ENCODE assay signal across 8 cellular contexts in genomic region chr1:228141082-228141870, GRCh38. TPM values are rescaled to one million over a fixed set of nuclear protein-coding genes. Genes with fewer than 3 reads are reported as not detected.
DNase-seq lines count a peak whose midpoint lies in the region; ATAC-seq and TF ChIP-seq lines count a peak whose summit lies in the region.

No MANE protein-coding gene starts in this region.

- peak overlapping the region; percentile 83 for H3K27ac ChIP-seq in KOPT-K1 (ENCODE audit: low read depth, low read length, poor library complexity, severe bottlenecking)
- peak overlapping the region; percentile 98 for H3K27ac ChIP-seq in hepatocyte

- peak overlapping the region; percentile 99 for H3K4me2 ChIP-seq in hepatocyte

- H3K9me2 ChIP-seq in hepatocyte (replicated peaks; ENCODE audit: insufficient read depth), result no peaks in the 10 kb centered on the region

- ATAC-seq in activated naive CD8-positive, alpha-beta T cell treated with anti-CD3 and anti-CD28 coated beads, Interleukin-2, amount 50 U/mL, for 24 hours, result no peak
- no peak for ATAC-seq in HG02642 (IDR thresholded peaks at IDR 0.05; ENCODE audit: poor library complexity, unreplicated experiment)
- no peak for ATAC-seq in GM21515 (IDR thresholded peaks at IDR 0.05; ENCODE audit: unreplicated experiment)

- H3K9me3 ChIP-seq in KOPT-K1 (ENCODE audit: insufficient read depth, low read length, poor library complexity, severe bottlenecking) (no peaks in the 10 kb centered on the region), hepatocyte (ENCODE audit: low read depth) (no peaks in the 10 kb centered on the region)

- DNase-seq in COR-L47 (lab: John Stamatoyannopoulos, UW) (peak; percentile 56), hepatocyte (ENCODE audit: low spot score) (peak; percentile 19), skeletal muscle cell (ENCODE audit: low read depth) (no peak), amniotic stem cell (lab: John Stamatoyannopoulos, UW) (no peak)
- no peak for DNase-seq in activated naive CD8-positive, alpha-beta T cell treated with anti-CD3 and anti-CD28 coated beads, Interleukin-2, amount 50 U/mL, for 24 hours

- no peaks in the 10 kb centered on the region for H3K9me3 Mint-ChIP-seq in activated naive CD8-positive, alpha-beta T cell treated with anti-CD3 and anti-CD28 coated beads, Interleukin-2, amount 50 U/mL, for 24 hours

- no peaks in the 10 kb centered on the region for H3K27me3 ChIP-seq in hepatocyte

- peaks cover 17% of the 10 kb centered on the region for H3K4me1 ChIP-seq in hepatocyte (ENCODE audit: insufficient read depth)

- H3K36me3 Mint-ChIP-seq in activated naive CD8-positive, alpha-beta T cell treated with anti-CD3 and anti-CD28 coated beads, Interleukin-2, amount 50 U/mL, for 24 hours (ENCODE audit: low read depth), result peaks cover 24% of the 10 kb centered on the region

- H3K4me3 Mint-ChIP-seq in activated naive CD8-positive, alpha-beta T cell treated with anti-CD3 and anti-CD28 coated beads, Interleukin-2, amount 50 U/mL, for 24 hours, result peak overlapping the region; percentile 95

- H3K4me3 ChIP-seq in hepatocyte (peak overlapping the region; percentile 40), skeletal muscle cell (ENCODE audit: low read depth, low read length) (peak overlapping the region; percentile 96)

- H3K79me2 ChIP-seq in hepatocyte, result peaks cover 57% of the 10 kb centered on the region

- 79% methylated on average over 28 of the region's 28 CpGs for WGBS in hepatocyte (ENCODE audit: low lambda C conversion rate, missing lambda C conversion rate)

- H2AFZ ChIP-seq in hepatocyte, result no peak overlapping the region

- peaks cover 24% of the 10 kb centered on the region for H3K36me3 ChIP-seq in KOPT-K1 (ENCODE audit: insufficient read depth, low read length)
- H3K36me3 ChIP-seq in hepatocyte (replicated peaks; ENCODE audit: insufficient read depth, low read depth), result no peaks in the 10 kb centered on the region

- peaks cover 36% of the 10 kb centered on the region for H3K4me1 Mint-ChIP-seq in activated naive CD8-positive, alpha-beta T cell treated with anti-CD3 and anti-CD28 coated beads, Interleukin-2, amount 50 U/mL, for 24 hours

- TF ChIP-seq CTCF in hepatocyte (IDR thresholded peaks at IDR 0.05; ENCODE audit: poor library complexity), result no peak

- H4K20me1 ChIP-seq in hepatocyte (ENCODE audit: insufficient read depth, poor library complexity, severe bottlenecking), result peaks cover 56% of the 10 kb centered on the region

- no peaks in the 10 kb centered on the region for H3K27me3 Mint-ChIP-seq in activated naive CD8-positive, alpha-beta T cell treated with anti-CD3 and anti-CD28 coated beads, Interleukin-2, amount 50 U/mL, for 24 hours

- peak overlapping the region; percentile 94 for H3K27ac Mint-ChIP-seq in activated naive CD8-positive, alpha-beta T cell treated with anti-CD3 and anti-CD28 coated beads, Interleukin-2, amount 50 U/mL, for 24 hours

RNA-seq across cellular contexts. Expression of gene GUK1, which starts 1.2 kb away (rescaled TPM):
- total RNA-seq in hepatocyte, result 157 and 158 TPM in 2 replicates
- 306 and 368 TPM in 2 replicates for polyA plus RNA-seq in hepatocyte

RNA-seq across cellular contexts. Expression of gene GJC2, which starts 8.5 kb away (rescaled TPM):
- 0.80 and 1.6 TPM in 2 replicates for total RNA-seq in hepatocyte
- 0.40 and 0.63 TPM in 2 replicates for polyA plus RNA-seq in hepatocyte

RNA-seq across cellular contexts. Expression of gene IBA57, which starts 24.3 kb away (rescaled TPM):
- total RNA-seq in hepatocyte, result 5.0 and 5.7 TPM in 2 replicates
- polyA plus RNA-seq in hepatocyte, result 4.7 and 5.6 TPM in 2 replicates

RNA-seq across cellular contexts. Expression of gene MRPL55, which starts 32.2 kb away (rescaled TPM):
- total RNA-seq in hepatocyte, result 59.6 and 64.8 TPM in 2 replicates
- 122 and 130 TPM in 2 replicates for polyA plus RNA-seq in hepatocyte

RNA-seq across cellular contexts. Expression of gene C1orf35, which starts 38.2 kb away (rescaled TPM):
- total RNA-seq in hepatocyte, result 8.3 and 12.3 TPM in 2 replicates
- polyA plus RNA-seq in hepatocyte, result 24.6 and 31.6 TPM in 2 replicates

Comparison
In these comparisons a context has a peak if more than half of its experiments do, and no peak if none do; other contexts are left out.
1. DNase-seq: peak in COR-L47 (single experiment) and hepatocyte (single experiment); none in activated naive CD8-positive, alpha-beta T cell treated with anti-CD3 and anti-CD28 coated beads, Interleukin-2, amount 50 U/mL, for 24 hours (single experiment), skeletal muscle cell (single experiment) and amniotic stem cell (single experiment).